Comparison of ENCODE assay signal across 10 cellular contexts in the genomic region with DNA sequence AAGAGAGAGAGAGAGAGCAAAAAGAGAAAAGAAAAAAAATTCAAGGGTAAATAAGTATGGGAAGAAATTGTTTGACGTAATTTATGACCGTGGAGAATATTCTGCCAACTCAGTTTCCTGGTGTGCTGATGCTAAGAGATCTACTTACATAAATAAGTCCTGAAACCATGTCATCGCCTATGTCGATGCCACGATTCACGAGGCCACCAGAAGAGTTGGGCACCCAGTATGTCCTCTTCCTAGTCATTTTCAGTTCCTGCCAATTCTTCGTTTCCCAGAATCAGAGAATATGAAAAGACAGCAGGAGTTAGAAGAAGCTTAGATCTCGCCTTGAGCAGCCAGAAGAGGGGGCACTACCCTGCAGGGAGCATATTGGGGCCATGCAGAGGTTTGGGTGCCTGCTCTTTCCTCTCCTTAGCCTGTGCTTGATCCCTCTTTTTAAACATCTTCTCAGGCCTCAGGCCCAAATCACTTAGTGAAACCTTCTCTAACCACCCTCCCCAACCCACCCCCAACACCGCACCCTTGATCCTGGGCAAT. TPM values are rescaled to one million over a fixed set of nuclear protein-coding genes. Genes with fewer than 3 reads are reported as not detected.
DNase-seq lines count a peak whose midpoint lies in the region; ATAC-seq and TF ChIP-seq lines count a peak whose summit lies in the region.
"Had no signal": no experiment of that assay in that cellular context is flagged by ENCODE, and none has a peak within 500 bp of the region (broad histone marks: within the 10 kb centered on the region; RNA-seq: fewer than 3 reads in every experiment).

No MANE protein-coding gene starts in this region.

- TF ChIP-seq CTCF in LNCaP clone FGC (IDR thresholded peaks at IDR 0.05; ENCODE audit: control insufficient read depth, extremely low read depth, insufficient read depth) (peak; percentile 32), left ventricle myocardium inferior (IDR thresholded peaks at IDR 0.05; ENCODE audit: borderline replicate concordance) (peak; percentile 51)

- H3K4me3 Mint-ChIP-seq in activated CD4-positive, alpha-beta memory T cell treated with anti-CD3 and anti-CD28 coated beads, Interleukin-2, amount 10 ng/mL, durations not matched to agents 7 days and 5 days, result no peak overlapping the region
- no peak overlapping the region for H3K4me3 Mint-ChIP-seq in stimulated activated naive B cell treated with anti-CD40 and anti-IgM and Interleukin-4, amounts not matched to agents 10 μg/mL and 1 μg/mL and 100 μg/mL, for 72 hours
- H3K4me3 Mint-ChIP-seq: IgD-negative memory B cell had no signal

- H3K27me3 Mint-ChIP-seq in activated CD4-positive, alpha-beta memory T cell treated with anti-CD3 and anti-CD28 coated beads, Interleukin-2, amount 10 ng/mL, durations not matched to agents 7 days and 5 days, result no peaks in the 10 kb centered on the region
- peaks cover 13 to 14% of the 10 kb centered on the region in 2 donors for H3K27me3 Mint-ChIP-seq in stimulated activated naive B cell treated with anti-CD40 and anti-IgM and Interleukin-4, amounts not matched to agents 10 μg/mL and 1 μg/mL and 100 μg/mL, for 72 hours

- H3K9me3 Mint-ChIP-seq in activated CD4-positive, alpha-beta memory T cell treated with anti-CD3 and anti-CD28 coated beads, Interleukin-2, amount 10 ng/mL, durations not matched to agents 7 days and 5 days, result no peaks in the 10 kb centered on the region
- H3K9me3 Mint-ChIP-seq in stimulated activated naive B cell treated with anti-CD40 and anti-IgM and Interleukin-4, amounts not matched to agents 10 μg/mL and 1 μg/mL and 100 μg/mL, for 72 hours, result no peaks in the 10 kb centered on the region
- H3K9me3 Mint-ChIP-seq: IgD-negative memory B cell had no signal

- H3K4me3 ChIP-seq in LNCaP clone FGC (ENCODE audit: low read depth, low read length) (no peak overlapping the region), left ventricle myocardium inferior (no peak overlapping the region)
- H3K4me3 ChIP-seq: thoracic aorta had no signal

- no peaks in the 10 kb centered on the region for H3K9me3 ChIP-seq in left ventricle myocardium inferior (replicated peaks)
- H3K9me3 ChIP-seq: thoracic aorta had no signal

- H3K27ac Mint-ChIP-seq in activated CD4-positive, alpha-beta memory T cell treated with anti-CD3 and anti-CD28 coated beads, Interleukin-2, amount 10 ng/mL, durations not matched to agents 7 days and 5 days, result peak overlapping the region; percentile 41
- H3K27ac Mint-ChIP-seq in stimulated activated naive B cell treated with anti-CD40 and anti-IgM and Interleukin-4, amounts not matched to agents 10 μg/mL and 1 μg/mL and 100 μg/mL, for 72 hours, result no peak overlapping the region

- H3K4me1 ChIP-seq in left ventricle myocardium inferior, result peaks cover 14% of the 10 kb centered on the region

- ATAC-seq in GM19351 (IDR thresholded peaks at IDR 0.05; ENCODE audit: unreplicated experiment), result peak; percentile 85
- peak; percentile 66 to 72 for ATAC-seq in stimulated activated naive B cell treated with anti-CD40 and anti-IgM and Interleukin-4, amounts not matched to agents 10 μg/mL and 1 μg/mL and 100 μg/mL, for 72 hours (replicated peaks)
- no peak for ATAC-seq in GM18502 (IDR thresholded peaks at IDR 0.05; ENCODE audit: poor library complexity, unreplicated experiment)

- POLR2A ChIA-PET in activated CD4-positive, alpha-beta memory T cell treated with anti-CD3 and anti-CD28 coated beads, Interleukin-2, amount 10 ng/mL, durations not matched to agents 7 days and 5 days (lab: Charles Lee), result interaction anchor here (0.6 to 0.9 kb wide), 2 partner anchors 121 to 381 kb away, joined by 3 read pairs; no protein-coding TSS in a partner anchor

- no peaks in the 10 kb centered on the region for H3K36me3 Mint-ChIP-seq in activated CD4-positive, alpha-beta memory T cell treated with anti-CD3 and anti-CD28 coated beads, Interleukin-2, amount 10 ng/mL, durations not matched to agents 7 days and 5 days (ENCODE audit: low read depth)
- no peaks in the 10 kb centered on the region for H3K36me3 Mint-ChIP-seq in stimulated activated naive B cell treated with anti-CD40 and anti-IgM and Interleukin-4, amounts not matched to agents 10 μg/mL and 1 μg/mL and 100 μg/mL, for 72 hours

- no peaks in the 10 kb centered on the region for H3K36me3 ChIP-seq in left ventricle myocardium inferior
- H3K36me3 ChIP-seq: thoracic aorta had no signal

- no peaks in the 10 kb centered on the region for H3K27me3 ChIP-seq in left ventricle myocardium inferior (ENCODE audit: low read depth)

- peaks cover 21% of the 10 kb centered on the region for H3K4me1 Mint-ChIP-seq in activated CD4-positive, alpha-beta memory T cell treated with anti-CD3 and anti-CD28 coated beads, Interleukin-2, amount 10 ng/mL, durations not matched to agents 7 days and 5 days
- H3K4me1 Mint-ChIP-seq in stimulated activated naive B cell treated with anti-CD40 and anti-IgM and Interleukin-4, amounts not matched to agents 10 μg/mL and 1 μg/mL and 100 μg/mL, for 72 hours, result peaks cover 0 to 4% of the 10 kb centered on the region in 2 donors
- H3K4me1 Mint-ChIP-seq: IgD-negative memory B cell had no signal

- CTCF ChIA-PET in activated CD4-positive, alpha-beta memory T cell treated with anti-CD3 and anti-CD28 coated beads, Interleukin-2, amount 10 ng/mL, durations not matched to agents 7 days and 5 days (lab: Charles Lee), result interaction anchor here (0.5 to 2.9 kb wide), 10 partner anchors 12 to 952 kb away, joined by 3 to 31 read pairs (median 4); a partner anchor contains a TSS

- intact Hi-C loops in left ventricle myocardium inferior (cut with micrococcal nuclease), result no loop called here

- no peak overlapping the region for H3K27ac ChIP-seq in left ventricle myocardium inferior (replicated peaks)
- H3K27ac ChIP-seq: thoracic aorta had no signal

- DNase-seq in COLO668 (lab: John Stamatoyannopoulos, UW; ENCODE audit: unreplicated experiment) (peak; percentile 8), LNCaP clone FGC (ENCODE audit: low read depth) (no peak), left ventricle myocardium inferior (peak; percentile 21), DMS153 (lab: John Stamatoyannopoulos, UW) (no peak)
- DNase-seq in activated CD4-positive, alpha-beta memory T cell treated with anti-CD3 and anti-CD28 coated beads, Interleukin-2, amount 10 ng/mL, durations not matched to agents 7 days and 5 days, result peak; percentile 56
- DNase-seq in stimulated activated naive B cell treated with anti-CD40 and anti-IgM and Interleukin-4, amounts not matched to agents 10 μg/mL and 1 μg/mL and 100 μg/mL, for 72 hours, result no peak

RNA-seq across cellular contexts. Expression of a gene that starts 12.4 kb away (rescaled TPM):
- total RNA-seq in activated CD4-positive, alpha-beta memory T cell treated with anti-CD3 and anti-CD28 coated beads, Interleukin-2, amount 10 ng/mL, durations not matched to agents 7 days and 5 days, result 10 to 100 TPM; 50.4 to 52.1 TPM
- 67.8 TPM for total RNA-seq in left ventricle myocardium inferior

RNA-seq across cellular contexts. Expression of a gene that starts 15.6 kb away (rescaled TPM):
- total RNA-seq in activated CD4-positive, alpha-beta memory T cell treated with anti-CD3 and anti-CD28 coated beads, Interleukin-2, amount 10 ng/mL, durations not matched to agents 7 days and 5 days, result under 1 TPM in 1 of 2 experiments, not detected in 1; 0.23 TPM
- 0.05 TPM for total RNA-seq in left ventricle myocardium inferior
- total RNA-seq: thoracic aorta had no signal

Comparison
In these comparisons a context has a peak if more than half of its experiments do, and no peak if none do; other contexts are left out.
1. DNase-seq: peak in COLO668 (single experiment), activated CD4-positive, alpha-beta memory T cell treated with anti-CD3 and anti-CD28 coated beads, Interleukin-2, amount 10 ng/mL, durations not matched to agents 7 days and 5 days (single experiment) and left ventricle myocardium inferior (single experiment); none in LNCaP clone FGC (single experiment), stimulated activated naive B cell treated with anti-CD40 and anti-IgM and Interleukin-4, amounts not matched to agents 10 μg/mL and 1 μg/mL and 100 μg/mL, for 72 hours (single experiment) and DMS153 (single experiment).